ENCODE assay signal across 8 cellular contexts in genomic region chr6:138287144-138287955, GRCh38.
DNase-seq lines count a peak whose midpoint lies in the region; ATAC-seq, FAIRE-seq and TF ChIP-seq lines count a peak whose summit lies in the region.

No MANE protein-coding gene starts in this region.

- H3K27ac Mint-ChIP-seq in memory B cell = no peak overlapping the region

- peaks cover 4% of the 10 kb centered on the region for H3K27me3 Mint-ChIP-seq in memory B cell

- no peaks in the 10 kb centered on the region for H3K27me3 ChIP-seq in bronchial epithelial cell (ENCODE audit: control insufficient read depth, insufficient read depth, low read length)

- peaks cover 4% of the 10 kb centered on the region for H3K4me1 Mint-ChIP-seq in memory B cell

- DNase-seq in AG09319 (ENCODE audit: extremely low read depth, low read depth) (no peak), LNCaP clone FGC (ENCODE audit: low read depth) (peak; percentile 82), T-helper 9 cell (peak; percentile 25), bronchial epithelial cell (ENCODE audit: low read depth) (peak; percentile 56), memory B cell (ENCODE audit: low spot score in 2 of 2) (peak; percentile 7 to 33), ureter (ENCODE audit: low spot score) (peak; percentile 54)

- peak; percentile 26 for TF ChIP-seq CTCF in AG09319 (IDR thresholded peaks at IDR 0.05; ENCODE audit: low read depth, low read length)
- peak; percentile 74 for TF ChIP-seq CTCF in LNCaP clone FGC (IDR thresholded peaks at IDR 0.05; ENCODE audit: control insufficient read depth, extremely low read depth, insufficient read depth)
- TF ChIP-seq CTCF in bronchial epithelial cell (IDR thresholded peaks at IDR 0.05; ENCODE audit: insufficient read depth, low read length, severe bottlenecking) = peak; percentile 80

- no peak overlapping the region for H3K4me3 Mint-ChIP-seq in memory B cell

- no peaks in the 10 kb centered on the region for H3K36me3 ChIP-seq in bronchial epithelial cell (ENCODE audit: control insufficient read depth, insufficient read depth, low read length)

- H3K9me3 Mint-ChIP-seq in memory B cell = no peaks in the 10 kb centered on the region

- H3K36me3 Mint-ChIP-seq in memory B cell = no peaks in the 10 kb centered on the region

- FAIRE-seq in bronchial epithelial cell (lab: Jason Lieb, UNC) = no peak

- ATAC-seq in GM18867 (IDR thresholded peaks at IDR 0.05; ENCODE audit: unreplicated experiment) (peak; percentile 83), memory B cell (ENCODE audit: low read depth) (peak; percentile 62), HG02763 (IDR thresholded peaks at IDR 0.05; ENCODE audit: unreplicated experiment) (no peak)

- H3K4me3 ChIP-seq in LNCaP clone FGC (ENCODE audit: low read depth, low read length) (no peak overlapping the region), bronchial epithelial cell (ENCODE audit: low read depth, low read length) (no peak overlapping the region)

Comparison
In these comparisons a context has a peak if more than half of its experiments do, and no peak if none do; other contexts are left out.
1. CTCF ChIP-seq: peak in every context shown above with its lines; median percentile 80 in bronchial epithelial cell; 74 in LNCaP clone FGC; 26 in AG09319.